In genomic region chr18:30522288-30522929, GRCh38 we compare ENCODE assay signal across 1 cellular context.
TF ChIP-seq lines count a peak whose summit lies in the region.

No MANE protein-coding gene starts in this region.

TF ChIP-seq in K562, 482 proteins besides CTCF, POLR2A, EP300 and RAD21 (continued from another document):
- TF ChIP-seq STAT5A (IDR thresholded peaks at IDR 0.05; ENCODE audit: borderline replicate concordance, low read length) (no peak), ESRRA (IDR thresholded peaks at IDR 0.05; ENCODE audit: borderline replicate concordance, low read depth) (no peak), RCOR1 (IDR thresholded peaks at IDR 0.05; ENCODE audit: borderline replicate concordance in 1 of 2, low read depth in 2 of 2, low read length in 2 of 2) (no peak), MYC (IDR thresholded peaks at IDR 0.05; ENCODE audit: low read depth, low read length) (no peak), MYC (CRISPR knock-in tag; IDR thresholded peaks at IDR 0.05; ENCODE audit: borderline replicate concordance, low read depth) (no peak), PHF20 (IDR thresholded peaks at IDR 0.05; ENCODE audit: partially characterized antibody) (no peak), FOSL1 (tag; conservative IDR thresholded peaks at IDR 0.05) (no peak), ZFP1 (CRISPR knock-in tag; IDR thresholded peaks at IDR 0.05) (no peak), PHB (CRISPR knock-in tag; IDR thresholded peaks at IDR 0.05) (no peak), RBM17 (IDR thresholded peaks at IDR 0.05; ENCODE audit: borderline replicate concordance, low read depth, low read length) (no peak), PCBP2 (IDR thresholded peaks at IDR 0.05; ENCODE audit: low read depth, low read length, poor library complexity, severe bottlenecking) (no peak), SPI1 (IDR thresholded peaks at IDR 0.05; ENCODE audit: borderline replicate concordance, low read depth, low read length) (no peak), KDM1A (IDR thresholded peaks at IDR 0.05) (no peak)
- TF ChIP-seq, protein P1, sequence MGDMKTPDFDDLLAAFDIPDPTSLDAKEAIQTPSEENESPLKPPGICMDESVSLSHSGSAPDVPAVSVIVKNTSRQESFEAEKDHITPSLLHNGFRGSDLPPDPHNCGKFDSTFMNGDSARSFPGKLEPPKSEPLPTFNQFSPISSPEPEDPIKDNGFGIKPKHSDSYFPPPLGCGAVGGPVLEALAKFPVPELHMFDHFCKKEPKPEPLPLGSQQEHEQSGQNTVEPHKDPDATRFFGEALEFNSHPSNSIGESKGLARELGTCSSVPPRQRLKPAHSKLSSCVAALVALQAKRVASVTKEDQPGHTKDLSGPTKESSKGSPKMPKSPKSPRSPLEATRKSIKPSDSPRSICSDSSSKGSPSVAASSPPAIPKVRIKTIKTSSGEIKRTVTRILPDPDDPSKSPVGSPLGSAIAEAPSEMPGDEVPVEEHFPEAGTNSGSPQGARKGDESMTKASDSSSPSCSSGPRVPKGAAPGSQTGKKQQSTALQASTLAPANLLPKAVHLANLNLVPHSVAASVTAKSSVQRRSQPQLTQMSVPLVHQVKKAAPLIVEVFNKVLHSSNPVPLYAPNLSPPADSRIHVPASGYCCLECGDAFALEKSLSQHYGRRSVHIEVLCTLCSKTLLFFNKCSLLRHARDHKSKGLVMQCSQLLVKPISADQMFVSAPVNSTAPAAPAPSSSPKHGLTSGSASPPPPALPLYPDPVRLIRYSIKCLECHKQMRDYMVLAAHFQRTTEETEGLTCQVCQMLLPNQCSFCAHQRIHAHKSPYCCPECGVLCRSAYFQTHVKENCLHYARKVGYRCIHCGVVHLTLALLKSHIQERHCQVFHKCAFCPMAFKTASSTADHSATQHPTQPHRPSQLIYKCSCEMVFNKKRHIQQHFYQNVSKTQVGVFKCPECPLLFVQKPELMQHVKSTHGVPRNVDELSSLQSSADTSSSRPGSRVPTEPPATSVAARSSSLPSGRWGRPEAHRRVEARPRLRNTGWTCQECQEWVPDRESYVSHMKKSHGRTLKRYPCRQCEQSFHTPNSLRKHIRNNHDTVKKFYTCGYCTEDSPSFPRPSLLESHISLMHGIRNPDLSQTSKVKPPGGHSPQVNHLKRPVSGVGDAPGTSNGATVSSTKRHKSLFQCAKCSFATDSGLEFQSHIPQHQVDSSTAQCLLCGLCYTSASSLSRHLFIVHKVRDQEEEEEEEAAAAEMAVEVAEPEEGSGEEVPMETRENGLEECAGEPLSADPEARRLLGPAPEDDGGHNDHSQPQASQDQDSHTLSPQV (IDR thresholded peaks at IDR 0.05): no peak
